In genomic region chr18:74731097-74731496, GRCh38 we compare ENCODE assay signal across 17 cellular contexts.
DNase-seq lines count a peak whose midpoint lies in the region; ATAC-seq and TF ChIP-seq lines count a peak whose summit lies in the region.
"Had no signal": no experiment of that assay in that cellular context is flagged by ENCODE, and none has a peak within 500 bp of the region (broad histone marks: within the 10 kb centered on the region; RNA-seq: fewer than 3 reads in every experiment).

No MANE protein-coding gene starts in this region.

- CTCF ChIA-PET in SK-N-SH (lab: Yijun Ruan, JAX) (no interaction called here), HEK293T (lab: Yijun Ruan, JAX) (no interaction called here)

- H3K4me1 ChIP-seq in SK-N-SH (ENCODE audit: control insufficient read depth in 1 of 2, insufficient read depth in 2 of 2, low read depth in 1 of 2, low read length in 1 of 2) (peaks cover 0 to 6% of the 10 kb centered on the region in 2 experiments; a peak in 2 of 4 replicates), skeletal muscle satellite cell (ENCODE audit: control insufficient read depth, insufficient read depth, low read length) (peaks cover 17% of the 10 kb centered on the region)
- H3K4me1 ChIP-seq: gastroesophageal sphincter, spleen had no signal

- H3K27me3 ChIP-seq in SK-N-SH (ENCODE audit: insufficient read depth) (no peaks in the 10 kb centered on the region), skeletal muscle satellite cell (ENCODE audit: control insufficient read depth, insufficient read depth, low read length) (no peaks in the 10 kb centered on the region)
- H3K27me3 ChIP-seq: dorsolateral prefrontal cortex, gastroesophageal sphincter, spleen had no signal

- no peak overlapping the region for H3K9ac ChIP-seq in SK-N-SH
- no peak overlapping the region for H3K9ac ChIP-seq in skeletal muscle satellite cell (ENCODE audit: low read depth, low read length)

- no peaks in the 10 kb centered on the region for H3K27me3 Mint-ChIP-seq in activated T-cell treated with anti-CD3 and anti-CD28 coated beads, Interleukin-2, amount 50 U/mL, for 72 hours (ENCODE audit: low read depth)

- H3K4me3 ChIP-seq in SK-N-SH (ENCODE audit: low read depth in 2 of 2, low read length in 1 of 2) = no peak overlapping the region; a peak in 1 of 4 replicates
- H3K4me3 ChIP-seq in fibroblast of mammary gland (ENCODE audit: control insufficient read depth, low read depth, low read length) = no peak overlapping the region
- H3K4me3 ChIP-seq in skeletal muscle satellite cell (ENCODE audit: low read length) = peak overlapping the region; percentile 35
- H3K4me3 ChIP-seq: dorsolateral prefrontal cortex, gastroesophageal sphincter, spleen had no signal

- no peaks in the 10 kb centered on the region for H4K20me1 ChIP-seq in SK-N-SH (ENCODE audit: insufficient read depth)

- H3K9me3 Mint-ChIP-seq in activated T-cell treated with anti-CD3 and anti-CD28 coated beads, Interleukin-2, amount 50 U/mL, for 72 hours = no peaks in the 10 kb centered on the region

- 7% methylated on average over 5 of the region's 5 CpGs for WGBS in SK-N-SH (ENCODE audit: low lambda C conversion rate)

- POLR2A ChIA-PET in SK-N-SH (lab: Yijun Ruan, JAX) (no interaction called here), HEK293T (lab: Yijun Ruan, JAX) (no interaction called here)

- peak overlapping the region; percentile 2; the same call in 1 of the 2 replicates for H2AFZ ChIP-seq in SK-N-SH (ENCODE audit: low read depth)

- ATAC-seq in activated T-cell treated with anti-CD3 and anti-CD28 coated beads, Interleukin-2, amount 50 U/mL, for 72 hours (replicated peaks in 1 of 2) = no peak
- no peak for ATAC-seq in GM21360 (IDR thresholded peaks at IDR 0.05; ENCODE audit: unreplicated experiment)
- ATAC-seq: gastroesophageal sphincter had no signal

- H3K4me3 Mint-ChIP-seq in activated T-cell treated with anti-CD3 and anti-CD28 coated beads, Interleukin-2, amount 50 U/mL, for 72 hours = no peak overlapping the region

- no peak overlapping the region for H3K27ac Mint-ChIP-seq in activated T-cell treated with anti-CD3 and anti-CD28 coated beads, Interleukin-2, amount 50 U/mL, for 72 hours

- peaks cover 1 to 2% of the 10 kb centered on the region in 2 donors for H3K36me3 Mint-ChIP-seq in activated T-cell treated with anti-CD3 and anti-CD28 coated beads, Interleukin-2, amount 50 U/mL, for 72 hours (ENCODE audit: insufficient read depth in 2 of 2)

- TF ChIP-seq CTCF in SK-N-SH (IDR thresholded peaks at IDR 0.05) (no peak), fibroblast of mammary gland (conservative IDR thresholded peaks at IDR 0.05; ENCODE audit: control insufficient read depth, insufficient read depth, low read depth, low read length) (no peak)

- TF ChIP-seq EP300 in SK-N-SH (IDR thresholded peaks at IDR 0.05; ENCODE audit: borderline replicate concordance in 1 of 2, low read depth in 1 of 2, low read length in 1 of 2) = peak in 1 of 2 experiments; percentile 78; a peak in 1 of 4 replicates

- H3K9me3 ChIP-seq in SK-N-SH (no peaks in the 10 kb centered on the region), skeletal muscle satellite cell (replicated peaks; ENCODE audit: low read length) (no peaks in the 10 kb centered on the region)
- H3K9me3 ChIP-seq: gastroesophageal sphincter, spleen had no signal

- H3K9me2 ChIP-seq in SK-N-SH = no peaks in the 10 kb centered on the region

- H3K4me2 ChIP-seq in SK-N-SH = peak overlapping the region; percentile 32
- H3K4me2 ChIP-seq in skeletal muscle satellite cell (ENCODE audit: low read length) = peak overlapping the region; percentile 43

- peak; percentile 76 for DNase-seq in ELR (ENCODE audit: low read depth)
- no peak for DNase-seq in SK-N-SH
- DNase-seq in fibroblast of mammary gland (ENCODE audit: low read depth) = peak; percentile 68
- DNase-seq in HEK293T (ENCODE audit: extremely low spot score) = no peak
- no peak for DNase-seq in activated T-cell treated with anti-CD3 and anti-CD28 coated beads, Interleukin-2, amount 50 U/mL, for 72 hours
- DNase-seq in activated CD4-positive, alpha-beta T cell treated with anti-CD3 and anti-CD28 coated beads, Interleukin-2, amount 50 U/mL, for 1 hour = no peak
- DNase-seq: anterior cingulate cortex, COR-L47, dorsolateral prefrontal cortex, midbrain, NCI-H1694 treated with DMSO at 0.1 percent for 48 hours, NCI-H510A treated with DMSO at 0.1 percent for 48 hours, spleen, WERI-Rb-1 had no signal

- H3F3A ChIP-seq in SK-N-SH (replicated peaks; ENCODE audit: insufficient read depth) = peaks cover 14% of the 10 kb centered on the region

- 0 out of 2 replicates have a peak, but pooled peaks cover 3% of the 10 kb centered on the region for H3K79me2 ChIP-seq in SK-N-SH (ENCODE audit: insufficient read depth)

- H3K4me1 Mint-ChIP-seq in activated T-cell treated with anti-CD3 and anti-CD28 coated beads, Interleukin-2, amount 50 U/mL, for 72 hours (ENCODE audit: low read depth) = peaks cover 10% of the 10 kb centered on the region

- no peak for TF ChIP-seq RAD21 in SK-N-SH (IDR thresholded peaks at IDR 0.05; ENCODE audit: low read length)

- H3K27ac ChIP-seq in SK-N-SH (ENCODE audit: low read depth in 2 of 2, low read length in 1 of 2) = peak overlapping the region in 1 of 2 experiments; percentile 70; a peak in 2 of 4 replicates
- H3K27ac ChIP-seq: dorsolateral prefrontal cortex, gastroesophageal sphincter, spleen, WERI-Rb-1 had no signal

- H3K36me3 ChIP-seq in SK-N-SH (replicated peaks in 1 of 2; ENCODE audit: control insufficient read depth in 1 of 2, insufficient read depth in 2 of 2, low read length in 1 of 2) = no peaks in the 10 kb centered on the region
- no peaks in the 10 kb centered on the region for H3K36me3 ChIP-seq in skeletal muscle satellite cell (ENCODE audit: insufficient read depth, low read length)
- H3K36me3 ChIP-seq: gastroesophageal sphincter, WERI-Rb-1 had no signal

TF ChIP-seq in SK-N-SH, 30 proteins besides CTCF, POLR2A, EP300 and RAD21 (continues in another document):
- TF ChIP-seq MAX (IDR thresholded peaks at IDR 0.05; ENCODE audit: low read depth) = no peak
- TF ChIP-seq USF1 (IDR thresholded peaks at IDR 0.05; ENCODE audit: borderline replicate concordance, low read depth) = no peak
- TF ChIP-seq PBX3 (IDR thresholded peaks at IDR 0.05) = peak; percentile 75
- peak; percentile 72 for TF ChIP-seq TCF12 (IDR thresholded peaks at IDR 0.05)
- peak; percentile 45; the same call in 1 of the 2 replicates for TF ChIP-seq NFIC (IDR thresholded peaks at IDR 0.05; ENCODE audit: borderline replicate concordance)
- TF ChIP-seq JUND (IDR thresholded peaks at IDR 0.05) = peak; percentile 73
- TF ChIP-seq TEAD4 (IDR thresholded peaks at IDR 0.05; ENCODE audit: borderline replicate concordance, insufficient read depth) = peak; percentile 74

TF ChIP-seq in HEK293T, 16 proteins besides CTCF, POLR2A, EP300 and RAD21:
- TF ChIP-seq BHLHE40 (IDR thresholded peaks at IDR 0.05; ENCODE audit: borderline replicate concordance) (no peak), FOXK2 (IDR thresholded peaks at IDR 0.05) (no peak), ELF4 (IDR thresholded peaks at IDR 0.05) (no peak), CTBP1 (IDR thresholded peaks at IDR 0.05; ENCODE audit: borderline replicate concordance) (no peak), FOXA1 (IDR thresholded peaks at IDR 0.05) (no peak), PKNOX1 (IDR thresholded peaks at IDR 0.05) (no peak), NFRKB (IDR thresholded peaks at IDR 0.05) (no peak), FOXM1 (IDR thresholded peaks at IDR 0.05; ENCODE audit: borderline replicate concordance) (no peak), HDGF (IDR thresholded peaks at IDR 0.05; ENCODE audit: borderline replicate concordance) (no peak), LEF1 (IDR thresholded peaks at IDR 0.05; ENCODE audit: borderline replicate concordance) (no peak), L3MBTL2 (conservative IDR thresholded peaks at IDR 0.05) (no peak), ARNT (IDR thresholded peaks at IDR 0.05) (no peak), SP1 (IDR thresholded peaks at IDR 0.05) (no peak), SUZ12 (IDR thresholded peaks at IDR 0.05) (no peak)

Comparison
In these comparisons a context has a peak if more than half of its experiments do, and no peak if none do; other contexts are left out.
1. DNase-seq: peak in ELR (single experiment) and fibroblast of mammary gland (single experiment); none in SK-N-SH (single experiment), HEK293T (single experiment), activated T-cell treated with anti-CD3 and anti-CD28 coated beads, Interleukin-2, amount 50 U/mL, for 72 hours (0 of 2) and activated CD4-positive, alpha-beta T cell treated with anti-CD3 and anti-CD28 coated beads, Interleukin-2, amount 50 U/mL, for 1 hour (single experiment).